16 cellular contexts compared by ENCODE assay signal in the genomic region with DNA sequence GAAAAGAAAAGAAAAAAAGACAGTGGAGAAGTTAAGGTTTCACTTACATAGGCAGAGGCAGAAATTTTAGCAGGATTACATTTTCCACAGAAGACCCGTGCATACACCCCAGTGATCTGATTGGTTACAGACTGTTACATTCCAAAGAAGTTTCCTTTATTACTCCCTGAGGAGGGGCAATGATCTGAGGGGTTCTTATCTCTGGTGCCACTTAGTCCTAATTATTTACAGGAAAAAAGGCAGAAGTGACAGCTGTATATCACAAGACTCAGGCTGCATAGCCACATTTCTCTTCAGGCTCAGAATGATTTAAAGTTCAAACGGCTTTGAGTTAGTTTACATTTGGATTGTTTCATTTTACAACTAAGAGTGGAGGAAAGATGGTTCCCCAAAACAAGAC. TPM values are rescaled to one million over a fixed set of nuclear protein-coding genes. Genes with fewer than 3 reads are reported as not detected.
DNase-seq lines count a peak whose midpoint lies in the region; ATAC-seq and TF ChIP-seq lines count a peak whose summit lies in the region.
"Had no signal": no experiment of that assay in that cellular context is flagged by ENCODE, and none has a peak within 500 bp of the region (broad histone marks: within the 10 kb centered on the region; RNA-seq: fewer than 3 reads in every experiment).

No MANE protein-coding gene starts in this region.

- no peaks in the 10 kb centered on the region for H3K27me3 Mint-ChIP-seq in activated T-cell treated with anti-CD3 and anti-CD28 coated beads, Interleukin-2, amount 50 U/mL, for 72 hours (ENCODE audit: low read depth)
- H3K27me3 Mint-ChIP-seq: CD4-positive, alpha-beta memory T cell had no signal

- H2BK15ac ChIP-seq in mesendoderm (replicated peaks; ENCODE audit: low read depth), result no peak overlapping the region

- no peaks in the 10 kb centered on the region for H3K36me3 ChIP-seq in mesendoderm (ENCODE audit: control insufficient read depth, insufficient read depth, low read length)
- no peaks in the 10 kb centered on the region for H3K36me3 ChIP-seq in skeletal muscle tissue (ENCODE audit: control insufficient read depth in 3 of 3, insufficient read depth in 3 of 3, low read length in 3 of 3)

- DNase-seq in CD1c-positive myeloid dendritic cell (ENCODE audit: extremely low spot score) (peak; percentile 15), RWPE1 (ENCODE audit: low spot score) (no peak), mesendoderm (peak; percentile 57), hypothalamus (lab: John Stamatoyannopoulos, UW) (no peak), T1000 (lab: John Stamatoyannopoulos, UW) (no peak)
- DNase-seq in activated T-cell treated with anti-CD3 and anti-CD28 coated beads, Interleukin-2, amount 50 U/mL, for 72 hours, result no peak
- DNase-seq: AML-193; CD4-positive, alpha-beta memory T cell; DND-41; KBM-7; NCI-H1105 treated with DMSO at 0.1 percent for 48 hours; NCI-H187; NCI-H69; PC-9 had no signal

- H3K27me3 ChIP-seq in mesendoderm (ENCODE audit: insufficient read depth, low read length, poor library complexity), result no peaks in the 10 kb centered on the region
- H3K27me3 ChIP-seq in skeletal muscle tissue (ENCODE audit: control insufficient read depth in 3 of 3, insufficient read depth in 3 of 3, low read length in 3 of 3), result no peaks in the 10 kb centered on the region

- no peak overlapping the region for H3K56ac ChIP-seq in mesendoderm (ENCODE audit: low read length)

- no peak overlapping the region for H3K4me2 ChIP-seq in mesendoderm (ENCODE audit: low read length)

- ATAC-seq in activated T-cell treated with anti-CD3 and anti-CD28 coated beads, Interleukin-2, amount 50 U/mL, for 72 hours (replicated peaks in 1 of 2), result no peak
- ATAC-seq in GM18909 (IDR thresholded peaks at IDR 0.05; ENCODE audit: poor library complexity, unreplicated experiment), result no peak

- H3K4me3 ChIP-seq in mesendoderm (ENCODE audit: low read length) (no peak overlapping the region), skeletal muscle tissue (ENCODE audit: low read length in 3 of 3) (no peak overlapping the region)
- H3K4me3 ChIP-seq: PC-9 had no signal

- no peaks in the 10 kb centered on the region for H3K9me3 ChIP-seq in skeletal muscle tissue (ENCODE audit: control insufficient read depth in 3 of 3, low read length in 3 of 3)

- no peak overlapping the region for H4K5ac ChIP-seq in mesendoderm (ENCODE audit: low read length)

- no peak for TF ChIP-seq CTCF in RWPE1 (conservative IDR thresholded peaks at IDR 0.05; ENCODE audit: low read depth)

- H3K4me1 ChIP-seq in mesendoderm (ENCODE audit: control insufficient read depth, low read depth, low read length), result no peaks in the 10 kb centered on the region
- peaks cover 11 to 16% (median 13%) of the 10 kb centered on the region in 3 donors for H3K4me1 ChIP-seq in skeletal muscle tissue (ENCODE audit: control insufficient read depth in 3 of 3, insufficient read depth in 3 of 3, low read length in 3 of 3)

- no peak overlapping the region for H3K23ac ChIP-seq in mesendoderm (ENCODE audit: low read length)

- H3K79me1 ChIP-seq in mesendoderm (ENCODE audit: low read length), result no peaks in the 10 kb centered on the region

- H4K8ac ChIP-seq in mesendoderm (ENCODE audit: low read depth, low read length), result no peak overlapping the region

- no peak overlapping the region for H3K4me3 Mint-ChIP-seq in activated T-cell treated with anti-CD3 and anti-CD28 coated beads, Interleukin-2, amount 50 U/mL, for 72 hours
- H3K4me3 Mint-ChIP-seq: CD4-positive, alpha-beta memory T cell had no signal

- no peak overlapping the region for H2BK120ac ChIP-seq in mesendoderm (ENCODE audit: low read depth, low read length)

- CTCF ChIA-PET in RWPE1 (lab: Yijun Ruan, JAX), result interaction anchor here (0.7 to 1.3 kb wide), 3 partner anchors 31 to 106 kb away, joined by 3 to 6 read pairs (median 4); no protein-coding TSS in a partner anchor

- H3K9ac ChIP-seq in mesendoderm (ENCODE audit: low read length), result no peak overlapping the region
- H3K9ac ChIP-seq in skeletal muscle tissue (ENCODE audit: low read depth in 1 of 3, low read length in 3 of 3), result peak overlapping the region in 2 of 3 donors; percentile 20 to 40

- H2BK5ac ChIP-seq in mesendoderm (ENCODE audit: low read length), result no peak overlapping the region

- H3K79me2 ChIP-seq in mesendoderm (ENCODE audit: control insufficient read depth, insufficient read depth, low read length), result no peaks in the 10 kb centered on the region

- peak overlapping the region; percentile 51; the same call in 1 of the 2 replicates for H3K27ac ChIP-seq in RWPE1
- H3K27ac ChIP-seq in mesendoderm (ENCODE audit: low read depth, low read length), result no peak overlapping the region
- H3K27ac ChIP-seq in skeletal muscle tissue (ENCODE audit: low read depth, low read length), result no peak overlapping the region
- H3K27ac ChIP-seq: PC-9 had no signal

- H3K36me3 Mint-ChIP-seq in activated T-cell treated with anti-CD3 and anti-CD28 coated beads, Interleukin-2, amount 50 U/mL, for 72 hours (ENCODE audit: insufficient read depth in 2 of 2), result no peaks in the 10 kb centered on the region
- H3K36me3 Mint-ChIP-seq: CD4-positive, alpha-beta memory T cell had no signal

- no peak overlapping the region for H3K4ac ChIP-seq in mesendoderm (ENCODE audit: low read depth, low read length)

- no peak overlapping the region for H2AK5ac ChIP-seq in mesendoderm (ENCODE audit: low read length)

- no CpG with 5 or more reads among the region's 2 CpGs for WGBS in mesendoderm (ENCODE audit: extremely low coverage, insufficient coverage, low lambda C conversion rate)

- no peaks in the 10 kb centered on the region for H3K9me3 Mint-ChIP-seq in activated T-cell treated with anti-CD3 and anti-CD28 coated beads, Interleukin-2, amount 50 U/mL, for 72 hours
- H3K9me3 Mint-ChIP-seq: CD4-positive, alpha-beta memory T cell had no signal

- no peak overlapping the region for H3K18ac ChIP-seq in mesendoderm (ENCODE audit: low read length)

- peaks cover 6% of the 10 kb centered on the region for H3K4me1 Mint-ChIP-seq in activated T-cell treated with anti-CD3 and anti-CD28 coated beads, Interleukin-2, amount 50 U/mL, for 72 hours (ENCODE audit: low read depth)

- H3K27ac Mint-ChIP-seq in activated T-cell treated with anti-CD3 and anti-CD28 coated beads, Interleukin-2, amount 50 U/mL, for 72 hours, result no peak overlapping the region

- POLR2A ChIA-PET in RWPE1 (lab: Yijun Ruan, JAX; ENCODE audit: low non-redundant PET), result no interaction called here

RNA-seq across cellular contexts. Expression of a gene that starts 17.3 kb away (rescaled TPM):
- polyA plus RNA-seq in mesendoderm (2013, experiment 1 of 2), result 5.7 TPM
- 4.9 TPM for polyA plus RNA-seq in mesendoderm (2013, experiment 2 of 2)
- total RNA-seq in skeletal muscle tissue, result 8.9 TPM
- total RNA-seq in activated T-cell treated with anti-CD3 and anti-CD28 coated beads, Interleukin-2, amount 50 U/mL, for 72 hours, result 10 to 100 TPM; 11.9 to 17.9 TPM

RNA-seq across cellular contexts. Expression of a gene that starts 18.2 kb away (rescaled TPM):
- 11.9 TPM for polyA plus RNA-seq in mesendoderm (2013, experiment 1 of 2)
- polyA plus RNA-seq in mesendoderm (2013, experiment 2 of 2), result 12.3 TPM
- total RNA-seq in skeletal muscle tissue, result 13.0 TPM
- 10 to 100 TPM in 1 of 2 donors, 1 to 10 TPM in 1; 9.7 to 11.2 TPM for total RNA-seq in activated T-cell treated with anti-CD3 and anti-CD28 coated beads, Interleukin-2, amount 50 U/mL, for 72 hours

Comparison
In these comparisons a context has a peak if more than half of its experiments do, and no peak if none do; other contexts are left out.
1. DNase-seq: peak in CD1c-positive myeloid dendritic cell (single experiment) and mesendoderm (single experiment); none in RWPE1 (single experiment), hypothalamus (0 of 51), activated T-cell treated with anti-CD3 and anti-CD28 coated beads, Interleukin-2, amount 50 U/mL, for 72 hours (0 of 2) and T1000 (single experiment).